ENCODE assay signal across 2 cellular contexts in genomic region chrX:23513121-23513520, GRCh38.
TF ChIP-seq lines count a peak whose summit lies in the region.

No MANE protein-coding gene starts in this region.

TF ChIP-seq in GM23338, 12 proteins besides CTCF, POLR2A, EP300 and RAD21:
- TF ChIP-seq NANOG (IDR thresholded peaks at IDR 0.05; ENCODE audit: borderline replicate concordance), result no peak
- no peak for TF ChIP-seq CREB1 (CRISPR knock-in tag; IDR thresholded peaks at IDR 0.05; ENCODE audit: low read depth)
- no peak for TF ChIP-seq ZNF114 (CRISPR knock-in tag; IDR thresholded peaks at IDR 0.05)
- TF ChIP-seq EZH2phosphoT487 (IDR thresholded peaks at IDR 0.05; ENCODE audit: unreplicated experiment), result no peak
- no peak for TF ChIP-seq EZH2 (IDR thresholded peaks at IDR 0.05; ENCODE audit: low read depth, unreplicated experiment)
- no peak for TF ChIP-seq ZNF331 (CRISPR knock-in tag; IDR thresholded peaks at IDR 0.05; ENCODE audit: low read depth)
- no peak for TF ChIP-seq REST (IDR thresholded peaks at IDR 0.05; ENCODE audit: unreplicated experiment)
- TF ChIP-seq ZNF462 (CRISPR knock-in tag; IDR thresholded peaks at IDR 0.05), result no peak
- no peak for TF ChIP-seq STAT1 (IDR thresholded peaks at IDR 0.05; ENCODE audit: unreplicated experiment)
- TF ChIP-seq JUNB (IDR thresholded peaks at IDR 0.05; ENCODE audit: unreplicated experiment), result no peak
- no peak for TF ChIP-seq ETS1 (IDR thresholded peaks at IDR 0.05)
- TF ChIP-seq POLR2AphosphoS5 (IDR thresholded peaks at IDR 0.05; ENCODE audit: low read depth), result no peak

TF ChIP-seq in H1, 55 proteins besides CTCF, POLR2A, EP300 and RAD21:
- no peak for TF ChIP-seq MAX (IDR thresholded peaks at IDR 0.05)
- peak; percentile 93 for TF ChIP-seq TCF12 (IDR thresholded peaks at IDR 0.05; ENCODE audit: low read depth, low read length)
- no peak for TF ChIP-seq RBBP5 (IDR thresholded peaks at IDR 0.05; ENCODE audit: borderline replicate concordance, low read depth, low read length)
- TF ChIP-seq TAF1 (IDR thresholded peaks at IDR 0.05; ENCODE audit: low read depth, low read length), result 0 out of 2 replicates have a peak, but pooled peaks have one; percentile 24
